ENCODE assay signal across 1 cellular context in the genomic region with DNA sequence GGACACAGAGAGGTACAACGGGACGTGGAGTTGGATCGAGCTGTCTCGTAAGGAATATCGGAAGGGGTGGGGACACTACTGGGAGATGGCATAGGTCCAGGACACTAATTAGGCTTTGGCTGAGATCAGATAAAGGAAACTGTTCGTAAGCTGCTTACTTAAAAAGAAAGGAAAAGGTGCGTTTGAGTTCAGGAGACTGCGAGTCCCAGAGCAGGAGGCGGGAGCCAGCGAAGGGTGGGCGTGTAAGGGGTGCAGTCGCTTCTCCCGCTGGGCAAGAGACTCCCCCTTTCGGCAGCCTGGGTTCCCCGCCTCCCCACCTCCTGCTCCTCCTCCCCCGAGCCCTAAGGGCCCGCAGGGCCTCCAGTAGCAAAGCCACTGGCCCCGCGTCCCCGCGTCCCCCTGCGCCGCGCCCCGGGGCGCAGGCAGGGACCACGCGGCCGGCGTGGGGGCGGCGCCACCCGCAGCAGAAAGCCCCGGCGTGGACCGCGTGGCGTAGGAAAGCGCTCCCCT.
TF ChIP-seq lines count a peak whose summit lies in the region.

No MANE protein-coding gene starts in this region.

TF ChIP-seq in HEK293, 187 proteins besides CTCF, POLR2A, EP300 and RAD21 (continued from another document and continues in another):
- no peak for TF ChIP-seq ZNF274 (IDR thresholded peaks at IDR 0.05; ENCODE audit: low read length)
- no peak for TF ChIP-seq ZNF274 (tag by site-specific recombination; IDR thresholded peaks at IDR 0.05; ENCODE audit: borderline replicate concordance)
- no peak for TF ChIP-seq ZNF530 (tag by site-specific recombination; IDR thresholded peaks at IDR 0.05; ENCODE audit: low read depth)
- TF ChIP-seq ZNF16 (tag by site-specific recombination; IDR thresholded peaks at IDR 0.05; ENCODE audit: low read depth) = no peak
- TF ChIP-seq ZNF202 (tag by site-specific recombination; IDR thresholded peaks at IDR 0.05; ENCODE audit: borderline replicate concordance) = no peak
- TF ChIP-seq, protein P1, sequence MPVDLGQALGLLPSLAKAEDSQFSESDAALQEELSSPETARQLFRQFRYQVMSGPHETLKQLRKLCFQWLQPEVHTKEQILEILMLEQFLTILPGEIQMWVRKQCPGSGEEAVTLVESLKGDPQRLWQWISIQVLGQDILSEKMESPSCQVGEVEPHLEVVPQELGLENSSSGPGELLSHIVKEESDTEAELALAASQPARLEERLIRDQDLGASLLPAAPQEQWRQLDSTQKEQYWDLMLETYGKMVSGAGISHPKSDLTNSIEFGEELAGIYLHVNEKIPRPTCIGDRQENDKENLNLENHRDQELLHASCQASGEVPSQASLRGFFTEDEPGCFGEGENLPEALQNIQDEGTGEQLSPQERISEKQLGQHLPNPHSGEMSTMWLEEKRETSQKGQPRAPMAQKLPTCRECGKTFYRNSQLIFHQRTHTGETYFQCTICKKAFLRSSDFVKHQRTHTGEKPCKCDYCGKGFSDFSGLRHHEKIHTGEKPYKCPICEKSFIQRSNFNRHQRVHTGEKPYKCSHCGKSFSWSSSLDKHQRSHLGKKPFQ (tag by site-specific recombination; IDR thresholded peaks at IDR 0.05) = no peak
- TF ChIP-seq, protein P2, sequence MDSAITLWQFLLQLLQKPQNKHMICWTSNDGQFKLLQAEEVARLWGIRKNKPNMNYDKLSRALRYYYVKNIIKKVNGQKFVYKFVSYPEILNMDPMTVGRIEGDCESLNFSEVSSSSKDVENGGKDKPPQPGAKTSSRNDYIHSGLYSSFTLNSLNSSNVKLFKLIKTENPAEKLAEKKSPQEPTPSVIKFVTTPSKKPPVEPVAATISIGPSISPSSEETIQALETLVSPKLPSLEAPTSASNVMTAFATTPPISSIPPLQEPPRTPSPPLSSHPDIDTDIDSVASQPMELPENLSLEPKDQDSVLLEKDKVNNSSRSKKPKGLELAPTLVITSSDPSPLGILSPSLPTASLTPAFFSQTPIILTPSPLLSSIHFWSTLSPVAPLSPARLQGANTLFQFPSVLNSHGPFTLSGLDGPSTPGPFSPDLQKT (IDR thresholded peaks at IDR 0.05; ENCODE audit: borderline replicate concordance, low read depth, low read length) = no peak
- TF ChIP-seq, protein P3, sequence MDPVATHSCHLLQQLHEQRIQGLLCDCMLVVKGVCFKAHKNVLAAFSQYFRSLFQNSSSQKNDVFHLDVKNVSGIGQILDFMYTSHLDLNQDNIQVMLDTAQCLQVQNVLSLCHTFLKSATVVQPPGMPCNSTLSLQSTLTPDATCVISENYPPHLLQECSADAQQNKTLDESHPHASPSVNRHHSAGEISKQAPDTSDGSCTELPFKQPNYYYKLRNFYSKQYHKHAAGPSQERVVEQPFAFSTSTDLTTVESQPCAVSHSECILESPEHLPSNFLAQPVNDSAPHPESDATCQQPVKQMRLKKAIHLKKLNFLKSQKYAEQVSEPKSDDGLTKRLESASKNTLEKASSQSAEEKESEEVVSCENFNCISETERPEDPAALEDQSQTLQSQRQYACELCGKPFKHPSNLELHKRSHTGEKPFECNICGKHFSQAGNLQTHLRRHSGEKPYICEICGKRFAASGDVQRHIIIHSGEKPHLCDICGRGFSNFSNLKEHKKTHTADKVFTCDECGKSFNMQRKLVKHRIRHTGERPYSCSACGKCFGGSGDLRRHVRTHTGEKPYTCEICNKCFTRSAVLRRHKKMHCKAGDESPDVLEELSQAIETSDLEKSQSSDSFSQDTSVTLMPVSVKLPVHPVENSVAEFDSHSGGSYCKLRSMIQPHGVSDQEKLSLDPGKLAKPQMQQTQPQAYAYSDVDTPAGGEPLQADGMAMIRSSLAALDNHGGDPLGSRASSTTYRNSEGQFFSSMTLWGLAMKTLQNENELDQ (tag by site-specific recombination; IDR thresholded peaks at IDR 0.05; ENCODE audit: low read depth) = no peak
- TF ChIP-seq ZNF292 (tag by site-specific recombination; IDR thresholded peaks at IDR 0.05; ENCODE audit: borderline replicate concordance, low read depth) = no peak
- TF ChIP-seq ZNF747 (tag by site-specific recombination; IDR thresholded peaks at IDR 0.05) = no peak
- TF ChIP-seq EGR2 (tag by site-specific recombination; IDR thresholded peaks at IDR 0.05; ENCODE audit: low read depth) = 0 out of 2 replicates have a peak, but pooled peaks have one; percentile 6
- TF ChIP-seq ZNF529 (tag by site-specific recombination; IDR thresholded peaks at IDR 0.05; ENCODE audit: insufficient replicate concordance) = no peak
- TF ChIP-seq ZNF146 (tag by site-specific recombination; IDR thresholded peaks at IDR 0.05) = no peak
- 0 out of 2 replicates have a peak, but pooled peaks have one; percentile 24 for TF ChIP-seq ZNF324 (tag by site-specific recombination; IDR thresholded peaks at IDR 0.05)
- no peak for TF ChIP-seq ZNF133 (tag by site-specific recombination; IDR thresholded peaks at IDR 0.05)
- 0 out of 2 replicates have a peak, but pooled peaks have one; percentile 4 for TF ChIP-seq HOXC10 (CRISPR knock-in tag; IDR thresholded peaks at IDR 0.05)
- no peak for TF ChIP-seq PRDM1 (tag by site-specific recombination; IDR thresholded peaks at IDR 0.05)
- TF ChIP-seq ZBTB17 (tag by site-specific recombination; IDR thresholded peaks at IDR 0.05) = peak; percentile 69; the same call in 1 of the 2 replicates
- TF ChIP-seq ZNF121 (tag by site-specific recombination; IDR thresholded peaks at IDR 0.05) = no peak
- no peak for TF ChIP-seq ZNF501 (tag by site-specific recombination; IDR thresholded peaks at IDR 0.05)
- no peak for TF ChIP-seq ZNF785 (tag by site-specific recombination; IDR thresholded peaks at IDR 0.05)
- TF ChIP-seq SP3 (tag by site-specific recombination; IDR thresholded peaks at IDR 0.05) = peak; percentile 63
- no peak for TF ChIP-seq SCRT2 (tag by site-specific recombination; IDR thresholded peaks at IDR 0.05)
- no peak for TF ChIP-seq ZNF623 (tag by site-specific recombination; IDR thresholded peaks at IDR 0.05)
- no peak for TF ChIP-seq ZNF658 (tag by site-specific recombination; IDR thresholded peaks at IDR 0.05)
- no peak for TF ChIP-seq ZNF416 (tag by site-specific recombination; IDR thresholded peaks at IDR 0.05)
- TF ChIP-seq GFI1B (tag by site-specific recombination; IDR thresholded peaks at IDR 0.05) = no peak
- TF ChIP-seq TCF7L2 (IDR thresholded peaks at IDR 0.05; ENCODE audit: borderline replicate concordance, low read depth, low read length) = no peak
- no peak for TF ChIP-seq ZNF549 (tag by site-specific recombination; IDR thresholded peaks at IDR 0.05)
- peak; percentile 5; the same call in 1 of the 2 replicates for TF ChIP-seq ZSCAN30 (tag by site-specific recombination; IDR thresholded peaks at IDR 0.05)
- no peak for TF ChIP-seq ZNF664 (tag by site-specific recombination; IDR thresholded peaks at IDR 0.05)
- TF ChIP-seq ZNF138 (tag by site-specific recombination; IDR thresholded peaks at IDR 0.05; ENCODE audit: borderline replicate concordance) = no peak
- TF ChIP-seq, protein P4, sequence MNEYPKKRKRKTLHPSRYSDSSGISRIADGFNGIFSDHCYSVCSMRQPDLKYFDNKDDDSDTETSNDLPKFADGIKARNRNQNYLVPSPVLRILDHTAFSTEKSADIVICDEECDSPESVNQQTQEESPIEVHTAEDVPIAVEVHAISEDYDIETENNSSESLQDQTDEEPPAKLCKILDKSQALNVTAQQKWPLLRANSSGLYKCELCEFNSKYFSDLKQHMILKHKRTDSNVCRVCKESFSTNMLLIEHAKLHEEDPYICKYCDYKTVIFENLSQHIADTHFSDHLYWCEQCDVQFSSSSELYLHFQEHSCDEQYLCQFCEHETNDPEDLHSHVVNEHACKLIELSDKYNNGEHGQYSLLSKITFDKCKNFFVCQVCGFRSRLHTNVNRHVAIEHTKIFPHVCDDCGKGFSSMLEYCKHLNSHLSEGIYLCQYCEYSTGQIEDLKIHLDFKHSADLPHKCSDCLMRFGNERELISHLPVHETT (tag by site-specific recombination; IDR thresholded peaks at IDR 0.05) = no peak
- TF ChIP-seq ZNF837 (tag by site-specific recombination; IDR thresholded peaks at IDR 0.05) = no peak
- no peak for TF ChIP-seq ZNF174 (tag by site-specific recombination; IDR thresholded peaks at IDR 0.05)
- TF ChIP-seq ZNF302 (tag by site-specific recombination; IDR thresholded peaks at IDR 0.05; ENCODE audit: low read depth) = no peak
- TF ChIP-seq ZNF677 (tag by site-specific recombination; IDR thresholded peaks at IDR 0.05) = no peak
- TF ChIP-seq HOXA7 (CRISPR knock-in tag; IDR thresholded peaks at IDR 0.05; ENCODE audit: borderline replicate concordance) = no peak
- no peak for TF ChIP-seq ZNF433 (tag by site-specific recombination; IDR thresholded peaks at IDR 0.05; ENCODE audit: low read depth)
- TF ChIP-seq OSR2 (tag by site-specific recombination; IDR thresholded peaks at IDR 0.05) = peak; percentile 50; the same call in 1 of the 2 replicates
- TF ChIP-seq ZNF560 (tag by site-specific recombination; IDR thresholded peaks at IDR 0.05; ENCODE audit: borderline replicate concordance) = no peak
- TF ChIP-seq, protein P5, sequence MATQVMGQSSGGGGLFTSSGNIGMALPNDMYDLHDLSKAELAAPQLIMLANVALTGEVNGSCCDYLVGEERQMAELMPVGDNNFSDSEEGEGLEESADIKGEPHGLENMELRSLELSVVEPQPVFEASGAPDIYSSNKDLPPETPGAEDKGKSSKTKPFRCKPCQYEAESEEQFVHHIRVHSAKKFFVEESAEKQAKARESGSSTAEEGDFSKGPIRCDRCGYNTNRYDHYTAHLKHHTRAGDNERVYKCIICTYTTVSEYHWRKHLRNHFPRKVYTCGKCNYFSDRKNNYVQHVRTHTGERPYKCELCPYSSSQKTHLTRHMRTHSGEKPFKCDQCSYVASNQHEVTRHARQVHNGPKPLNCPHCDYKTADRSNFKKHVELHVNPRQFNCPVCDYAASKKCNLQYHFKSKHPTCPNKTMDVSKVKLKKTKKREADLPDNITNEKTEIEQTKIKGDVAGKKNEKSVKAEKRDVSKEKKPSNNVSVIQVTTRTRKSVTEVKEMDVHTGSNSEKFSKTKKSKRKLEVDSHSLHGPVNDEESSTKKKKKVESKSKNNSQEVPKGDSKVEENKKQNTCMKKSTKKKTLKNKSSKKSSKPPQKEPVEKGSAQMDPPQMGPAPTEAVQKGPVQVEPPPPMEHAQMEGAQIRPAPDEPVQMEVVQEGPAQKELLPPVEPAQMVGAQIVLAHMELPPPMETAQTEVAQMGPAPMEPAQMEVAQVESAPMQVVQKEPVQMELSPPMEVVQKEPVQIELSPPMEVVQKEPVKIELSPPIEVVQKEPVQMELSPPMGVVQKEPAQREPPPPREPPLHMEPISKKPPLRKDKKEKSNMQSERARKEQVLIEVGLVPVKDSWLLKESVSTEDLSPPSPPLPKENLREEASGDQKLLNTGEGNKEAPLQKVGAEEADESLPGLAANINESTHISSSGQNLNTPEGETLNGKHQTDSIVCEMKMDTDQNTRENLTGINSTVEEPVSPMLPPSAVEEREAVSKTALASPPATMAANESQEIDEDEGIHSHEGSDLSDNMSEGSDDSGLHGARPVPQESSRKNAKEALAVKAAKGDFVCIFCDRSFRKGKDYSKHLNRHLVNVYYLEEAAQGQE (tag by site-specific recombination; IDR thresholded peaks at IDR 0.05) = no peak
- TF ChIP-seq ZNF561 (tag by site-specific recombination; IDR thresholded peaks at IDR 0.05; ENCODE audit: borderline replicate concordance) = no peak; the same call in 1 of the 2 replicates
- TF ChIP-seq, protein P6, sequence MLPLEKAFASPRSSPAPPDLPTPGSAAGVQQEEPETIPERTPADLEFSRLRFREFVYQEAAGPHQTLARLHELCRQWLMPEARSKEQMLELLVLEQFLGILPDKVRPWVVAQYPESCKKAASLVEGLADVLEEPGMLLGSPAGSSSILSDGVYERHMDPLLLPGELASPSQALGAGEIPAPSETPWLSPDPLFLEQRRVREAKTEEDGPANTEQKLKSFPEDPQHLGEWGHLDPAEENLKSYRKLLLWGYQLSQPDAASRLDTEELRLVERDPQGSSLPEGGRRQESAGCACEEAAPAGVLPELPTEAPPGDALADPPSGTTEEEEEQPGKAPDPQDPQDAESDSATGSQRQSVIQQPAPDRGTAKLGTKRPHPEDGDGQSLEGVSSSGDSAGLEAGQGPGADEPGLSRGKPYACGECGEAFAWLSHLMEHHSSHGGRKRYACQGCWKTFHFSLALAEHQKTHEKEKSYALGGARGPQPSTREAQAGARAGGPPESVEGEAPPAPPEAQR (tag by site-specific recombination; IDR thresholded peaks at IDR 0.05) = no peak
- TF ChIP-seq, protein P7, sequence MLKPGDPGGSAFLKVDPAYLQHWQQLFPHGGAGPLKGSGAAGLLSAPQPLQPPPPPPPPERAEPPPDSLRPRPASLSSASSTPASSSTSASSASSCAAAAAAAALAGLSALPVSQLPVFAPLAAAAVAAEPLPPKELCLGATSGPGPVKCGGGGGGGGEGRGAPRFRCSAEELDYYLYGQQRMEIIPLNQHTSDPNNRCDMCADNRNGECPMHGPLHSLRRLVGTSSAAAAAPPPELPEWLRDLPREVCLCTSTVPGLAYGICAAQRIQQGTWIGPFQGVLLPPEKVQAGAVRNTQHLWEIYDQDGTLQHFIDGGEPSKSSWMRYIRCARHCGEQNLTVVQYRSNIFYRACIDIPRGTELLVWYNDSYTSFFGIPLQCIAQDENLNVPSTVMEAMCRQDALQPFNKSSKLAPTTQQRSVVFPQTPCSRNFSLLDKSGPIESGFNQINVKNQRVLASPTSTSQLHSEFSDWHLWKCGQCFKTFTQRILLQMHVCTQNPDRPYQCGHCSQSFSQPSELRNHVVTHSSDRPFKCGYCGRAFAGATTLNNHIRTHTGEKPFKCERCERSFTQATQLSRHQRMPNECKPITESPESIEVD (tag by site-specific recombination; IDR thresholded peaks at IDR 0.05) = 0 out of 2 replicates have a peak, but pooled peaks have one; percentile 11
- TF ChIP-seq REPIN1 (tag by site-specific recombination; IDR thresholded peaks at IDR 0.05; ENCODE audit: low read depth) = no peak
- no peak for TF ChIP-seq ZNF621 (tag by site-specific recombination; IDR thresholded peaks at IDR 0.05)
- TF ChIP-seq ZFP37 (tag by site-specific recombination; IDR thresholded peaks at IDR 0.05) = no peak
- no peak for TF ChIP-seq GLI2 (tag by site-specific recombination; IDR thresholded peaks at IDR 0.05; ENCODE audit: borderline replicate concordance, low read depth)
- no peak for TF ChIP-seq ZBTB7A (tag by site-specific recombination; IDR thresholded peaks at IDR 0.05; ENCODE audit: low read depth)
- TF ChIP-seq OVOL3 (tag by site-specific recombination; IDR thresholded peaks at IDR 0.05) = no peak
- TF ChIP-seq, protein P8, sequence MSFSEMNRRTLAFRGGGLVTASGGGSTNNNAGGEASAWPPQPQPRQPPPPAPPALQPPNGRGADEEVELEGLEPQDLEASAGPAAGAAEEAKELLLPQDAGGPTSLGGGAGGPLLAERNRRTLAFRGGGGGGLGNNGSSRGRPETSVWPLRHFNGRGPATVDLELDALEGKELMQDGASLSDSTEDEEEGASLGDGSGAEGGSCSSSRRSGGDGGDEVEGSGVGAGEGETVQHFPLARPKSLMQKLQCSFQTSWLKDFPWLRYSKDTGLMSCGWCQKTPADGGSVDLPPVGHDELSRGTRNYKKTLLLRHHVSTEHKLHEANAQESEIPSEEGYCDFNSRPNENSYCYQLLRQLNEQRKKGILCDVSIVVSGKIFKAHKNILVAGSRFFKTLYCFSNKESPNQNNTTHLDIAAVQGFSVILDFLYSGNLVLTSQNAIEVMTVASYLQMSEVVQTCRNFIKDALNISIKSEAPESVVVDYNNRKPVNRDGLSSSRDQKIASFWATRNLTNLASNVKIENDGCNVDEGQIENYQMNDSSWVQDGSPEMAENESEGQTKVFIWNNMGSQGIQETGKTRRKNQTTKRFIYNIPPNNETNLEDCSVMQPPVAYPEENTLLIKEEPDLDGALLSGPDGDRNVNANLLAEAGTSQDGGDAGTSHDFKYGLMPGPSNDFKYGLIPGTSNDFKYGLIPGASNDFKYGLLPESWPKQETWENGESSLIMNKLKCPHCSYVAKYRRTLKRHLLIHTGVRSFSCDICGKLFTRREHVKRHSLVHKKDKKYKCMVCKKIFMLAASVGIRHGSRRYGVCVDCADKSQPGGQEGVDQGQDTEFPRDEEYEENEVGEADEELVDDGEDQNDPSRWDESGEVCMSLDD (tag by site-specific recombination; IDR thresholded peaks at IDR 0.05) = no peak
